5 cellular contexts compared by ENCODE assay signal in the genomic region with DNA sequence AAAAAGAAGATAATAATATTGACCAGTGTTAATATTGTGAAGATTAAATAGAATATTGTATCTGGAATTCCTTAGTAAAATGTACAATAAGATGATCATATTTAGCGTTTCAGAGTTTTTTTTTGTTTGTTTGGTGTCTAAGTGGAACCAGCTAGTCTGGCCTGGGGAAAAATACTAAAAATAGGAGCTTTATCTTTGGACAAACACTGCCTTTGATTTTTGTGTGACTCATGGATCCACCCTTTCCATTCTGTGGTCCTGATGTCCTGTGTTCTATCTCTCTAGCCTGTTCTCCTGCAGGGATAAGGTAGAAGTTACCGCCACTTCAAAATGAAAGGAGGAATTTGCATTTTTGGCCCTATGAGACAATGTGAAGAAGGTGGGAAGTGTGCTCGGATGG.
"Had no signal": no experiment of that assay in that cellular context is flagged by ENCODE, and none has a peak within 500 bp of the region (broad histone marks: within the 10 kb centered on the region; RNA-seq: fewer than 3 reads in every experiment).

No MANE protein-coding gene starts in this region.

- H3K4me3 ChIP-seq: GM23338, K562 had no signal

- H3K4me1 Mint-ChIP-seq: GM23338, H9 had no signal

- H3K4me3 Mint-ChIP-seq: GM23338, H9 had no signal

- ATAC-seq: GM23338, K562 had no signal

- H2AFZ ChIP-seq: GM23338 had no signal

- H3K27ac Mint-ChIP-seq: GM23338, H9 had no signal

- H3K4me2 ChIP-seq: GM23338 had no signal

- DNase-seq: H9, HCEC 1CT, IMR-90 had no signal
